1 cellular context compared by ENCODE assay signal in genomic region chr19:4987286-4987685, GRCh38.
A peak's percentile ranks its signal among the peaks of the same experiment; 100 is the strongest.
TF ChIP-seq lines count a peak whose summit lies in the region.

No MANE protein-coding gene starts in this region.

TF ChIP-seq in K562, 482 proteins besides CTCF, POLR2A, EP300 and RAD21 (continued from another document and continues in another):
- TF ChIP-seq, protein P1, sequence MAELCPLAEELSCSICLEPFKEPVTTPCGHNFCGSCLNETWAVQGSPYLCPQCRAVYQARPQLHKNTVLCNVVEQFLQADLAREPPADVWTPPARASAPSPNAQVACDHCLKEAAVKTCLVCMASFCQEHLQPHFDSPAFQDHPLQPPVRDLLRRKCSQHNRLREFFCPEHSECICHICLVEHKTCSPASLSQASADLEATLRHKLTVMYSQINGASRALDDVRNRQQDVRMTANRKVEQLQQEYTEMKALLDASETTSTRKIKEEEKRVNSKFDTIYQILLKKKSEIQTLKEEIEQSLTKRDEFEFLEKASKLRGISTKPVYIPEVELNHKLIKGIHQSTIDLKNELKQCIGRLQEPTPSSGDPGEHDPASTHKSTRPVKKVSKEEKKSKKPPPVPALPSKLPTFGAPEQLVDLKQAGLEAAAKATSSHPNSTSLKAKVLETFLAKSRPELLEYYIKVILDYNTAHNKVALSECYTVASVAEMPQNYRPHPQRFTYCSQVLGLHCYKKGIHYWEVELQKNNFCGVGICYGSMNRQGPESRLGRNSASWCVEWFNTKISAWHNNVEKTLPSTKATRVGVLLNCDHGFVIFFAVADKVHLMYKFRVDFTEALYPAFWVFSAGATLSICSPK (IDR thresholded peaks at IDR 0.05; ENCODE audit: borderline replicate concordance): no peak
- TF ChIP-seq HDAC2 (IDR thresholded peaks at IDR 0.05) (peak; percentile 16; the same call in 1 of the 2 replicates), XRCC3 (IDR thresholded peaks at IDR 0.05) (no peak), PHB (CRISPR knock-in tag; IDR thresholded peaks at IDR 0.05) (no peak), HEY1 (CRISPR knock-in tag; IDR thresholded peaks at IDR 0.05; ENCODE audit: borderline replicate concordance) (no peak), SLC30A9 (CRISPR knock-in tag; IDR thresholded peaks at IDR 0.05) (no peak), MEIS2 (IDR thresholded peaks at IDR 0.05; ENCODE audit: partially characterized antibody) (peak; percentile 20), SMARCA4 (IDR thresholded peaks at IDR 0.05) (0 out of 2 replicates have a peak, but pooled peaks have one; percentile 27), ZNF212 (CRISPR knock-in tag; IDR thresholded peaks at IDR 0.05) (no peak), PRDM10 (IDR thresholded peaks at IDR 0.05; ENCODE audit: partially characterized antibody) (no peak), CC2D1A (IDR thresholded peaks at IDR 0.05) (no peak), TCF3 (CRISPR knock-in tag; IDR thresholded peaks at IDR 0.05) (peak; percentile 54; the same call in 1 of the 2 replicates), ZNF79 (CRISPR knock-in tag; IDR thresholded peaks at IDR 0.05; ENCODE audit: low read depth) (no peak), RCOR1 (IDR thresholded peaks at IDR 0.05; ENCODE audit: borderline replicate concordance in 1 of 2, low read depth in 2 of 2, low read length in 2 of 2) (peak in 1 of 2 experiments; percentile 83; a peak in 2 of 4 replicates), ZNF263 (CRISPR knock-in tag; IDR thresholded peaks at IDR 0.05; ENCODE audit: borderline replicate concordance) (peak; percentile 5; the same call in 1 of the 2 replicates), ESRRA (IDR thresholded peaks at IDR 0.05; ENCODE audit: borderline replicate concordance, low read depth) (peak; percentile 41; the same call in 1 of the 2 replicates), DDX20 (tag; IDR thresholded peaks at IDR 0.05; ENCODE audit: low read depth) (no peak), DPF2 (IDR thresholded peaks at IDR 0.05) (peak; percentile 49; the same call in 1 of the 2 replicates), NCOA4 (IDR thresholded peaks at IDR 0.05; ENCODE audit: partially characterized antibody) (no peak), SMARCE1 (IDR thresholded peaks at IDR 0.05) (no peak), NFIC (IDR thresholded peaks at IDR 0.05) (no peak), ZNF766 (CRISPR knock-in tag; conservative IDR thresholded peaks at IDR 0.05) (no peak), ZNF224 (CRISPR knock-in tag; IDR thresholded peaks at IDR 0.05) (no peak), LEF1 (IDR thresholded peaks at IDR 0.05) (no peak), ZFP36 (IDR thresholded peaks at IDR 0.05; ENCODE audit: low read depth, low read length, partially characterized antibody) (no peak), POLR2AphosphoS2 (IDR thresholded peaks at IDR 0.05; ENCODE audit: low read length) (no peak)
- TF ChIP-seq, protein P2, sequence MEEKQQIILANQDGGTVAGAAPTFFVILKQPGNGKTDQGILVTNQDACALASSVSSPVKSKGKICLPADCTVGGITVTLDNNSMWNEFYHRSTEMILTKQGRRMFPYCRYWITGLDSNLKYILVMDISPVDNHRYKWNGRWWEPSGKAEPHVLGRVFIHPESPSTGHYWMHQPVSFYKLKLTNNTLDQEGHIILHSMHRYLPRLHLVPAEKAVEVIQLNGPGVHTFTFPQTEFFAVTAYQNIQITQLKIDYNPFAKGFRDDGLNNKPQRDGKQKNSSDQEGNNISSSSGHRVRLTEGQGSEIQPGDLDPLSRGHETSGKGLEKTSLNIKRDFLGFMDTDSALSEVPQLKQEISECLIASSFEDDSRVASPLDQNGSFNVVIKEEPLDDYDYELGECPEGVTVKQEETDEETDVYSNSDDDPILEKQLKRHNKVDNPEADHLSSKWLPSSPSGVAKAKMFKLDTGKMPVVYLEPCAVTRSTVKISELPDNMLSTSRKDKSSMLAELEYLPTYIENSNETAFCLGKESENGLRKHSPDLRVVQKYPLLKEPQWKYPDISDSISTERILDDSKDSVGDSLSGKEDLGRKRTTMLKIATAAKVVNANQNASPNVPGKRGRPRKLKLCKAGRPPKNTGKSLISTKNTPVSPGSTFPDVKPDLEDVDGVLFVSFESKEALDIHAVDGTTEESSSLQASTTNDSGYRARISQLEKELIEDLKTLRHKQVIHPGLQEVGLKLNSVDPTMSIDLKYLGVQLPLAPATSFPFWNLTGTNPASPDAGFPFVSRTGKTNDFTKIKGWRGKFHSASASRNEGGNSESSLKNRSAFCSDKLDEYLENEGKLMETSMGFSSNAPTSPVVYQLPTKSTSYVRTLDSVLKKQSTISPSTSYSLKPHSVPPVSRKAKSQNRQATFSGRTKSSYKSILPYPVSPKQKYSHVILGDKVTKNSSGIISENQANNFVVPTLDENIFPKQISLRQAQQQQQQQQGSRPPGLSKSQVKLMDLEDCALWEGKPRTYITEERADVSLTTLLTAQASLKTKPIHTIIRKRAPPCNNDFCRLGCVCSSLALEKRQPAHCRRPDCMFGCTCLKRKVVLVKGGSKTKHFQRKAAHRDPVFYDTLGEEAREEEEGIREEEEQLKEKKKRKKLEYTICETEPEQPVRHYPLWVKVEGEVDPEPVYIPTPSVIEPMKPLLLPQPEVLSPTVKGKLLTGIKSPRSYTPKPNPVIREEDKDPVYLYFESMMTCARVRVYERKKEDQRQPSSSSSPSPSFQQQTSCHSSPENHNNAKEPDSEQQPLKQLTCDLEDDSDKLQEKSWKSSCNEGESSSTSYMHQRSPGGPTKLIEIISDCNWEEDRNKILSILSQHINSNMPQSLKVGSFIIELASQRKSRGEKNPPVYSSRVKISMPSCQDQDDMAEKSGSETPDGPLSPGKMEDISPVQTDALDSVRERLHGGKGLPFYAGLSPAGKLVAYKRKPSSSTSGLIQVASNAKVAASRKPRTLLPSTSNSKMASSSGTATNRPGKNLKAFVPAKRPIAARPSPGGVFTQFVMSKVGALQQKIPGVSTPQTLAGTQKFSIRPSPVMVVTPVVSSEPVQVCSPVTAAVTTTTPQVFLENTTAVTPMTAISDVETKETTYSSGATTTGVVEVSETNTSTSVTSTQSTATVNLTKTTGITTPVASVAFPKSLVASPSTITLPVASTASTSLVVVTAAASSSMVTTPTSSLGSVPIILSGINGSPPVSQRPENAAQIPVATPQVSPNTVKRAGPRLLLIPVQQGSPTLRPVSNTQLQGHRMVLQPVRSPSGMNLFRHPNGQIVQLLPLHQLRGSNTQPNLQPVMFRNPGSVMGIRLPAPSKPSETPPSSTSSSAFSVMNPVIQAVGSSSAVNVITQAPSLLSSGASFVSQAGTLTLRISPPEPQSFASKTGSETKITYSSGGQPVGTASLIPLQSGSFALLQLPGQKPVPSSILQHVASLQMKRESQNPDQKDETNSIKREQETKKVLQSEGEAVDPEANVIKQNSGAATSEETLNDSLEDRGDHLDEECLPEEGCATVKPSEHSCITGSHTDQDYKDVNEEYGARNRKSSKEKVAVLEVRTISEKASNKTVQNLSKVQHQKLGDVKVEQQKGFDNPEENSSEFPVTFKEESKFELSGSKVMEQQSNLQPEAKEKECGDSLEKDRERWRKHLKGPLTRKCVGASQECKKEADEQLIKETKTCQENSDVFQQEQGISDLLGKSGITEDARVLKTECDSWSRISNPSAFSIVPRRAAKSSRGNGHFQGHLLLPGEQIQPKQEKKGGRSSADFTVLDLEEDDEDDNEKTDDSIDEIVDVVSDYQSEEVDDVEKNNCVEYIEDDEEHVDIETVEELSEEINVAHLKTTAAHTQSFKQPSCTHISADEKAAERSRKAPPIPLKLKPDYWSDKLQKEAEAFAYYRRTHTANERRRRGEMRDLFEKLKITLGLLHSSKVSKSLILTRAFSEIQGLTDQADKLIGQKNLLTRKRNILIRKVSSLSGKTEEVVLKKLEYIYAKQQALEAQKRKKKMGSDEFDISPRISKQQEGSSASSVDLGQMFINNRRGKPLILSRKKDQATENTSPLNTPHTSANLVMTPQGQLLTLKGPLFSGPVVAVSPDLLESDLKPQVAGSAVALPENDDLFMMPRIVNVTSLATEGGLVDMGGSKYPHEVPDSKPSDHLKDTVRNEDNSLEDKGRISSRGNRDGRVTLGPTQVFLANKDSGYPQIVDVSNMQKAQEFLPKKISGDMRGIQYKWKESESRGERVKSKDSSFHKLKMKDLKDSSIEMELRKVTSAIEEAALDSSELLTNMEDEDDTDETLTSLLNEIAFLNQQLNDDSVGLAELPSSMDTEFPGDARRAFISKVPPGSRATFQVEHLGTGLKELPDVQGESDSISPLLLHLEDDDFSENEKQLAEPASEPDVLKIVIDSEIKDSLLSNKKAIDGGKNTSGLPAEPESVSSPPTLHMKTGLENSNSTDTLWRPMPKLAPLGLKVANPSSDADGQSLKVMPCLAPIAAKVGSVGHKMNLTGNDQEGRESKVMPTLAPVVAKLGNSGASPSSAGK (IDR thresholded peaks at IDR 0.05): no peak
- TF ChIP-seq, protein P3, sequence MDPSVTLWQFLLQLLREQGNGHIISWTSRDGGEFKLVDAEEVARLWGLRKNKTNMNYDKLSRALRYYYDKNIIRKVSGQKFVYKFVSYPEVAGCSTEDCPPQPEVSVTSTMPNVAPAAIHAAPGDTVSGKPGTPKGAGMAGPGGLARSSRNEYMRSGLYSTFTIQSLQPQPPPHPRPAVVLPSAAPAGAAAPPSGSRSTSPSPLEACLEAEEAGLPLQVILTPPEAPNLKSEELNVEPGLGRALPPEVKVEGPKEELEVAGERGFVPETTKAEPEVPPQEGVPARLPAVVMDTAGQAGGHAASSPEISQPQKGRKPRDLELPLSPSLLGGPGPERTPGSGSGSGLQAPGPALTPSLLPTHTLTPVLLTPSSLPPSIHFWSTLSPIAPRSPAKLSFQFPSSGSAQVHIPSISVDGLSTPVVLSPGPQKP (CRISPR knock-in tag; IDR thresholded peaks at IDR 0.05): no peak
- TF ChIP-seq, protein P4, sequence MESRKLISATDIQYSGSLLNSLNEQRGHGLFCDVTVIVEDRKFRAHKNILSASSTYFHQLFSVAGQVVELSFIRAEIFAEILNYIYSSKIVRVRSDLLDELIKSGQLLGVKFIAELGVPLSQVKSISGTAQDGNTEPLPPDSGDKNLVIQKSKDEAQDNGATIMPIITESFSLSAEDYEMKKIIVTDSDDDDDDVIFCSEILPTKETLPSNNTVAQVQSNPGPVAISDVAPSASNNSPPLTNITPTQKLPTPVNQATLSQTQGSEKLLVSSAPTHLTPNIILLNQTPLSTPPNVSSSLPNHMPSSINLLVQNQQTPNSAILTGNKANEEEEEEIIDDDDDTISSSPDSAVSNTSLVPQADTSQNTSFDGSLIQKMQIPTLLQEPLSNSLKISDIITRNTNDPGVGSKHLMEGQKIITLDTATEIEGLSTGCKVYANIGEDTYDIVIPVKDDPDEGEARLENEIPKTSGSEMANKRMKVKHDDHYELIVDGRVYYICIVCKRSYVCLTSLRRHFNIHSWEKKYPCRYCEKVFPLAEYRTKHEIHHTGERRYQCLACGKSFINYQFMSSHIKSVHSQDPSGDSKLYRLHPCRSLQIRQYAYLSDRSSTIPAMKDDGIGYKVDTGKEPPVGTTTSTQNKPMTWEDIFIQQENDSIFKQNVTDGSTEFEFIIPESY (CRISPR knock-in tag; IDR thresholded peaks at IDR 0.05): no peak
- TF ChIP-seq, protein P5, sequence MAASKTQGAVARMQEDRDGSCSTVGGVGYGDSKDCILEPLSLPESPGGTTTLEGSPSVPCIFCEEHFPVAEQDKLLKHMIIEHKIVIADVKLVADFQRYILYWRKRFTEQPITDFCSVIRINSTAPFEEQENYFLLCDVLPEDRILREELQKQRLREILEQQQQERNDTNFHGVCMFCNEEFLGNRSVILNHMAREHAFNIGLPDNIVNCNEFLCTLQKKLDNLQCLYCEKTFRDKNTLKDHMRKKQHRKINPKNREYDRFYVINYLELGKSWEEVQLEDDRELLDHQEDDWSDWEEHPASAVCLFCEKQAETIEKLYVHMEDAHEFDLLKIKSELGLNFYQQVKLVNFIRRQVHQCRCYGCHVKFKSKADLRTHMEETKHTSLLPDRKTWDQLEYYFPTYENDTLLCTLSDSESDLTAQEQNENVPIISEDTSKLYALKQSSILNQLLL (CRISPR knock-in tag; IDR thresholded peaks at IDR 0.05; ENCODE audit: borderline replicate concordance): no peak
- TF ChIP-seq, protein P6, sequence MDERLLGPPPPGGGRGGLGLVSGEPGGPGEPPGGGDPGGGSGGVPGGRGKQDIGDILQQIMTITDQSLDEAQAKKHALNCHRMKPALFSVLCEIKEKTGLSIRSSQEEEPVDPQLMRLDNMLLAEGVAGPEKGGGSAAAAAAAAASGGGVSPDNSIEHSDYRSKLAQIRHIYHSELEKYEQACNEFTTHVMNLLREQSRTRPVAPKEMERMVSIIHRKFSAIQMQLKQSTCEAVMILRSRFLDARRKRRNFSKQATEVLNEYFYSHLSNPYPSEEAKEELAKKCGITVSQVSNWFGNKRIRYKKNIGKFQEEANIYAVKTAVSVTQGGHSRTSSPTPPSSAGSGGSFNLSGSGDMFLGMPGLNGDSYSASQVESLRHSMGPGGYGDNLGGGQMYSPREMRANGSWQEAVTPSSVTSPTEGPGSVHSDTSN (CRISPR knock-in tag; IDR thresholded peaks at IDR 0.05; ENCODE audit: low read depth): no peak
- TF ChIP-seq, protein P6 (tag; conservative IDR thresholded peaks at IDR 0.05; ENCODE audit: low read depth): no peak
